Comparison of ENCODE assay signal across 8 cellular contexts in the genomic region with DNA sequence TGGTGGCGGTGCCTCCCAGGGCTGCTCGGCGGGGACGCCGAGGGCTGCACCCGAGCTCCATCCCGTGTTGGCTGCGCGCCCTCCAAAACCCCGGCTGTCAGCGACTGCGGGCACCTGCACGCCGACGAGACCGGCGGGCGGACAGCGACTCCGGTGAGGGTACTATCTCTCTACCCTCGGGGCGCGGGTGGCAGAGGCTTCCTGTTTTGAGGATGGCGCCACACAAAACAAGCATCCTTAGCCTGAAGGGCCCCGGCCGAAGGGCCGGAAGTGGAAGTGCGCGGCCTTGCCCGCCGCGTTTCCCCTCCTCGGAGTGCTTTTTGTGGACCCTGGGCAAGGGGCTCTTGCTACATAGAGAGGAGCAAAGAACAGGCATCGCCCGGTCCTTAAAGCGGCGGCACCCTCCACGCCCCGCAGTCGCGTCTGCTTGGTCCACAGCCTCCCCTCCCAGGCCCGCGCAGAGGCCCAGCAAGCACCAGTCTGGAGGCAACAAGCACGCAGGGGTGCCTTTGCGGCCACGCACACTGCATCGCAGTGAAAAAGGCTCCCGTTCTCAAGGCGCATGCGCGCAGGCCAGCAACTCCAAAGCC. TPM values are rescaled to one million over a fixed set of nuclear protein-coding genes. Genes with fewer than 3 reads are reported as not detected.
DNase-seq lines count a peak whose midpoint lies in the region; ATAC-seq and TF ChIP-seq lines count a peak whose summit lies in the region.

No MANE protein-coding gene starts in this region.

- peaks cover 11% of the 10 kb centered on the region for H3K36me3 Mint-ChIP-seq in CD8-positive, alpha-beta T cell
- H3K36me3 Mint-ChIP-seq in osteocyte (ENCODE audit: unreplicated experiment), result peaks cover 9% of the 10 kb centered on the region

- peak overlapping the region; percentile 58 for H3K4me3 ChIP-seq in CD8-positive, alpha-beta T cell (ENCODE audit: low read depth, low read length)

- peak; percentile 19 for ATAC-seq in CD8-positive, alpha-beta T cell
- ATAC-seq in GM19043 (IDR thresholded peaks at IDR 0.05; ENCODE audit: low read depth, unreplicated experiment) (peak; percentile 30), HG03159 (IDR thresholded peaks at IDR 0.05; ENCODE audit: unreplicated experiment) (peak; percentile 39), Right ventricle myocardium inferior (peak; percentile 42)

- H3K27ac ChIP-seq in CD8-positive, alpha-beta T cell (ENCODE audit: low read depth, low read length), result peak overlapping the region; percentile 93

- CTCF ChIA-PET in CD8-positive, alpha-beta T cell (lab: Charles Lee), result interaction anchor here (0.7 to 1.4 kb wide), 3 partner anchors 27 to 67 kb away, joined by 3 read pairs; no protein-coding TSS in a partner anchor

- H3K9me3 ChIP-seq in CD8-positive, alpha-beta T cell (ENCODE audit: low read length), result peaks cover 5% of the 10 kb centered on the region

- H3K27me3 ChIP-seq in CD8-positive, alpha-beta T cell (ENCODE audit: insufficient read depth, low read length), result no peaks in the 10 kb centered on the region

- TF ChIP-seq CTCF in CD8-positive, alpha-beta T cell (IDR thresholded peaks at IDR 0.05), result no peak
- TF ChIP-seq CTCF in osteocyte (IDR thresholded peaks at IDR 0.05), result no peak

- intact Hi-C loops in CD8-positive, alpha-beta T cell (cut with DNase I, micrococcal nuclease), result loop anchor here (1.0 to 10.0 kb wide), 14 partner anchors 27 to 1015 kb away; a partner anchor contains a TSS
- intact Hi-C loops in Right ventricle myocardium inferior (cut with DNase I), result loop anchor here (2.0 kb wide), 2 partner anchors 19 to 45 kb away; no protein-coding TSS in a partner anchor

- H3K36me3 ChIP-seq in CD8-positive, alpha-beta T cell (ENCODE audit: insufficient read depth, low read length), result no peaks in the 10 kb centered on the region

- peaks cover 44% of the 10 kb centered on the region for H3K4me1 Mint-ChIP-seq in CD8-positive, alpha-beta T cell (ENCODE audit: low read depth)
- H3K4me1 Mint-ChIP-seq in osteocyte (ENCODE audit: unreplicated experiment), result peaks cover 18% of the 10 kb centered on the region

- no peaks in the 10 kb centered on the region for H3K27me3 Mint-ChIP-seq in CD8-positive, alpha-beta T cell (ENCODE audit: low read depth)
- no peaks in the 10 kb centered on the region for H3K27me3 Mint-ChIP-seq in osteocyte (ENCODE audit: unreplicated experiment)

- peak overlapping the region; percentile 88 for H3K4me3 Mint-ChIP-seq in CD8-positive, alpha-beta T cell
- H3K4me3 Mint-ChIP-seq in osteocyte (ENCODE audit: unreplicated experiment), result peak overlapping the region; percentile 84

- POLR2A ChIA-PET in CD8-positive, alpha-beta T cell (lab: Charles Lee), result interaction anchor here (0.6 to 3.1 kb wide), 23 partner anchors 10 to 1201 kb away, joined by 3 to 39 read pairs (median 4); a partner anchor contains a TSS

- H3K4me1 ChIP-seq in CD8-positive, alpha-beta T cell (ENCODE audit: insufficient read depth, low read length), result peaks cover 38% of the 10 kb centered on the region

- H3K27ac Mint-ChIP-seq in CD8-positive, alpha-beta T cell, result peak overlapping the region; percentile 97
- H3K27ac Mint-ChIP-seq in osteocyte (ENCODE audit: unreplicated experiment), result peak overlapping the region; percentile 95

- H3K9me3 Mint-ChIP-seq in CD8-positive, alpha-beta T cell, result peaks cover 11% of the 10 kb centered on the region
- H3K9me3 Mint-ChIP-seq in osteocyte (ENCODE audit: unreplicated experiment), result peaks cover 12% of the 10 kb centered on the region

- DNase-seq in CD8-positive, alpha-beta T cell, result peak in 5 of 7 experiments; percentile 47 to 75 (median 71)
- DNase-seq in NCI-H748 treated with DMSO at 0.1 percent for 48 hours (lab: John Stamatoyannopoulos, UW) (peak; percentile 39), Right ventricle myocardium inferior (ENCODE audit: missing footprints) (peak; percentile 88), osteocyte (ENCODE audit: extremely low spot score, unreplicated experiment) (no peak), GM19240 (ENCODE audit: insufficient read length, low spot score) (no peak)
- peak; percentile 48 for DNase-seq in activated T-helper 9 cell treated with anti-CD3 and anti-CD28 coated beads, Interleukin-2, amount 50 U/mL, for 16 hours (ENCODE audit: low read depth)

RNA-seq across cellular contexts. Expression of a gene that starts 0.6 kb away (rescaled TPM):
- total RNA-seq in CD8-positive, alpha-beta T cell, result 10 to 100 TPM; 82.6 to 90.0 TPM
- 412 TPM for total RNA-seq in Right ventricle myocardium inferior
- total RNA-seq in osteocyte, result 16.0 and 16.2 TPM in 2 replicates

Comparison
In these comparisons a context has a peak if more than half of its experiments do, and no peak if none do; other contexts are left out.
1. DNase-seq: peak in CD8-positive, alpha-beta T cell (5 of 7), NCI-H748 treated with DMSO at 0.1 percent for 48 hours (single experiment), activated T-helper 9 cell treated with anti-CD3 and anti-CD28 coated beads, Interleukin-2, amount 50 U/mL, for 16 hours (single experiment) and Right ventricle myocardium inferior (single experiment); none in osteocyte (single experiment) and GM19240 (single experiment).
2. Peak in every context shown above with its lines, with median percentiles within 50 percentile points of each other: ATAC-seq.